ENCODE assay signal across 8 cellular contexts in the genomic region with DNA sequence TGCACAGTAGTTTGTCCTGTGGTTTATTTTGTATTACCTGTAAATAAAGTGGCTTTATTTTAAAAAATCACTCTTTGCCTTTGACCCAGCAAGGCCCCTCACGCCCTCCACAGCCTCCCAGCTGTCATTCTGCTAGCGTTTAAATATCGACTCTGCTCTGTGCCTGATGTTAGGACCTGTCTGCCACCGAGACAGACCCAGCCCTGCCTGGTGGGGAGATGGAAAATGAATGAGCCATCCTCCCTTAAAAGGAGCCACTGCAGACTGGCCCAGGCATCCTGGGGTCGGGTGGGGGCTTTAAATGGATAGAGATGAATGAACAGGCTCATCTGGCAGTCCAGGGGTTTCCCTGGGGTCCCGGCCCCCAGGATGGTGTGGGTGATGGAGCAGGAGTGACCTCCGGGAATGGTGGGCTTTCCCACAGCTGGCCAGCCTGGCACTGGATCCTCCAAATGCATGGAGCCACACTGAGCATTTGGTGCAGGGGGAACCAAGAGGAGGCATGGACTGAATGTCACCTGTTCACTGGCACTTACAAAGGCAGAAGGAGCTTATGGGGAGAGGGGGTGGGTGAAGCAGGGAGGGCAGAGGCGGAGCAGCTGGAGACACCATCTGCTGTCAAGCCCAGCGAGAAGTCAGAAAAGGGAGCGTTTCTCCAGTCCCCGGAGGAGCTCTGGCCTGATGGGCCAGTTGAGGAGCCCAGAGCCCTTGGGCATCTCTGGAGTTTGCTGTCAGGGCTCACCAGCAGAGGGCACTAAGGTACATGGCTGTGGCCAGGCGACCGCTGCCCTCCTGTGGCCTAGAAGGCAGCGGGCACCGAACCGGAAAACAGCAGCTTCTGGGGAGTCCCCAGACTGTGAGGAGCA.
DNase-seq lines count a peak whose midpoint lies in the region; ATAC-seq and TF ChIP-seq lines count a peak whose summit lies in the region.

No MANE protein-coding gene starts in this region.

- ATAC-seq in HG02588 (IDR thresholded peaks at IDR 0.05; ENCODE audit: unreplicated experiment) = peak; percentile 64
- ATAC-seq in HG02870 (IDR thresholded peaks at IDR 0.05; ENCODE audit: unreplicated experiment) = no peak
- no peak for ATAC-seq in HG03095 (IDR thresholded peaks at IDR 0.05; ENCODE audit: unreplicated experiment)

- TF ChIP-seq CTCF in nephron (IDR thresholded peaks at IDR 0.05; ENCODE audit: unreplicated experiment in 3 of 3) = peak; percentile 29 to 70 (median 47)

- peaks cover 19% of the 10 kb centered on the region for H3K27me3 Mint-ChIP-seq in nephron (ENCODE audit: low read depth)

- H3K27ac Mint-ChIP-seq in nephron = peak overlapping the region in 1 of 3 experiments; percentile 45

- H3K4me1 Mint-ChIP-seq in nephron = peaks cover 9% of the 10 kb centered on the region

- H3K4me3 Mint-ChIP-seq in nephron = no peak overlapping the region

- DNase-seq in EH (ENCODE audit: low read depth) = peak; percentile 58
- DNase-seq in NCI-H226 = peak; percentile 52
- peak; percentile 76 to 84 for DNase-seq in activated CD4-positive, alpha-beta T cell treated with anti-CD3 and anti-CD28 coated beads, Interleukin-2, amount 50 U/mL, for 48 hours
- peak; percentile 15 for DNase-seq in fibroblast of gingiva (ENCODE audit: low read depth)

- H3K9me3 Mint-ChIP-seq in nephron = no peaks in the 10 kb centered on the region

- H3K36me3 Mint-ChIP-seq in nephron (ENCODE audit: low read depth) = no peaks in the 10 kb centered on the region

Comparison
In these comparisons a context has a peak if more than half of its experiments do, and no peak if none do; other contexts are left out.
1. DNase-seq: peak in every context shown above with its lines; median percentile 80 in activated CD4-positive, alpha-beta T cell treated with anti-CD3 and anti-CD28 coated beads, Interleukin-2, amount 50 U/mL, for 48 hours; 58 in EH; 52 in NCI-H226; 15 in fibroblast of gingiva.